ENCODE assay signal across 8 cellular contexts in the genomic region with DNA sequence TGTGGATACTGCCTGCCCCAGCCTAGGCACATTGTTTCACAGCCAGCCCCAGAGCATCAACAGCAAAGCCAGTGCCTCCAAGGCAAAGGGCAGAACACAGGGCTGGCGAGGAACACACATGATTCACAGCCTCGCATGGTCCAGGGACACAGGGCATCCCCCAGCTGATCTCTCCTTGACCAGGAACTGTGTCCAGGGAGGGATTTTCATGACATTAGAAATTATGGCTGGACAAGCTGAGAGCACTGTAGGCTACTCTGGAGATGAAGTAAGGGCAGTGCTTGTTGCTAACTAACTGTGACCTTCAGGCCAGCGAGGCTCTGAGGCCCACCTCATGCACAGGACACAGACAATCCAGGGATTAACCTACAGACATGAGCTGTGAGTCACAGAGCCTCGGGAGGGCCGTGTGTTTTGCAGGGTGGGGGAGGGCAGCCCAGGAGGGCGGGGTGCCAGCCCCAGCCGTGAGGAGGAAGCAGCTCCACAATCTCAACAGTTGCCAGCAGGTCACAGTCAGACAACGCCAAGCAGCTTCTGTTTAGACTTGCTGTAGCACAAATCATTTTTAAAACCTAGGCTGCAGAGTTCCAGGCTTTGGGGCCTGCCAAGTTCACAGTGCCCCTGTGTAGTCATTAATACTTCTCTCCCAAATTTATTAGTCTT.
DNase-seq lines count a peak whose midpoint lies in the region; ATAC-seq and TF ChIP-seq lines count a peak whose summit lies in the region.

No MANE protein-coding gene starts in this region.

- H3K4me1 ChIP-seq in adrenal gland (replicated peaks in 1 of 2), result peaks cover 36 to 40% of the 10 kb centered on the region in 2 donors
- H3K4me1 ChIP-seq in left ventricle myocardium inferior, result peaks cover 44% of the 10 kb centered on the region

- H3K27ac ChIP-seq in C4-2B (peak overlapping the region; percentile 78), adrenal gland (peak overlapping the region; percentile 48 to 91 (median 75)), left ventricle myocardium inferior (replicated peaks) (peak overlapping the region; percentile 79), skin epidermis (peak overlapping the region in 17 of 21 experiments; percentile 30 to 85 (median 69))

- DNase-seq in LHCN-M2 (ENCODE audit: low read depth), result peak; percentile 82
- DNase-seq in adrenal gland, result peak; percentile 74 to 91 (median 89)
- DNase-seq in left ventricle myocardium inferior, result peak; percentile 46
- DNase-seq in DMS79 treated with DMSO at 0.1 percent for 48 hours (lab: John Stamatoyannopoulos, UW), result no peak
- no peak for DNase-seq in NCI-H187 (lab: John Stamatoyannopoulos, UW)

- H3K9me3 ChIP-seq in adrenal gland (replicated peaks in 1 of 3), result no peaks in the 10 kb centered on the region
- no peaks in the 10 kb centered on the region for H3K9me3 ChIP-seq in left ventricle myocardium inferior (replicated peaks)

- intact Hi-C loops in adrenal gland (cut with DNase I), result loop anchor here in 1 of 2 donors (10.0 kb wide), 1 partner anchor 638 kb away; no protein-coding TSS in a partner anchor
- intact Hi-C loops in left ventricle myocardium inferior (cut with micrococcal nuclease), result no loop called here

- TF ChIP-seq CTCF in C4-2B (conservative IDR thresholded peaks at IDR 0.05), result no peak
- peak in 1 of 6 experiments; percentile 9 for TF ChIP-seq CTCF in adrenal gland (IDR thresholded peaks at IDR 0.05)
- no peak for TF ChIP-seq CTCF in left ventricle myocardium inferior (IDR thresholded peaks at IDR 0.05; ENCODE audit: borderline replicate concordance)

- no peaks in the 10 kb centered on the region for H3K36me3 ChIP-seq in adrenal gland (replicated peaks in 1 of 2)
- H3K36me3 ChIP-seq in left ventricle myocardium inferior, result no peaks in the 10 kb centered on the region

- H3K27me3 ChIP-seq in adrenal gland, result no peaks in the 10 kb centered on the region
- peaks cover 22% of the 10 kb centered on the region for H3K27me3 ChIP-seq in left ventricle myocardium inferior (ENCODE audit: low read depth)

- 13 to 29% (median 18%) methylated on average over 4 to 8 of the region's 8 CpGs for WGBS in adrenal gland, 4 donors

- H3K4me3 ChIP-seq in adrenal gland (no peak overlapping the region), left ventricle myocardium inferior (no peak overlapping the region), skin epidermis (no peak overlapping the region)

- ATAC-seq in HG03045 (IDR thresholded peaks at IDR 0.05; ENCODE audit: unreplicated experiment), result no peak

- TF ChIP-seq POLR2A in adrenal gland (IDR thresholded peaks at IDR 0.05), result peak in 1 of 2 donors; percentile 58

Comparison
In these comparisons a context has a peak if more than half of its experiments do, and no peak if none do; other contexts are left out.
1. DNase-seq: peak in LHCN-M2 (single experiment), adrenal gland (7 of 7) and left ventricle myocardium inferior (single experiment); none in DMS79 treated with DMSO at 0.1 percent for 48 hours (single experiment) and NCI-H187 (0 of 2).
2. Peak in every context shown above with its lines, with median percentiles within 50 percentile points of each other: H3K27ac ChIP-seq.